Comparison of ENCODE assay signal across 15 cellular contexts in the genomic region with DNA sequence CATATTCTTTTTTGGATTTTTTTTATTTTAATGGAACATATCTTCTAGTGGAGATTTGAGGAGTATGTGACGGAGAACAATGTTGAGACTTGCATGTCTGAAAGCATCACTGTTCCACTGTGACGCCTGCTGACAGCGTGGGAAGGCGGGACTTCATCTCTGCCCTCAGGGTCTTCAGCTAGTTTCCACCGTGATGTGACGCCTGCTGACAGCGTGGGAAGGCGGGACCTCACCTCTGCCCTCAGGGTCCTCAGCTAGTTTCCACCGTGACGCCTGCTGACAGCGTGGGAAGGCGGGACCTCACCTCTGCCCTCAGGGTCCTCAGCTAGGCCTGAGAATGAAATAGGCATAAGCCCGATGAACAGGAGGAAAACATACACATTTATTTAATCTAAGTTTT.
DNase-seq lines count a peak whose midpoint lies in the region; ATAC-seq and TF ChIP-seq lines count a peak whose summit lies in the region.
"Had no signal": no experiment of that assay in that cellular context is flagged by ENCODE, and none has a peak within 500 bp of the region (broad histone marks: within the 10 kb centered on the region; RNA-seq: fewer than 3 reads in every experiment).

No MANE protein-coding gene starts in this region.

- H3K4me3 ChIP-seq in SK-N-MC (no peak overlapping the region), mesenchymal stem cell (ENCODE audit: insufficient read depth in 1 of 2, low read depth in 1 of 2, low read length in 2 of 2) (no peak overlapping the region)

- no peak for ATAC-seq in omental fat pad (ENCODE audit: low FRiP score)

- H3K18ac ChIP-seq in mesenchymal stem cell (ENCODE audit: low read depth in 1 of 2, low read length in 2 of 2), result no peak overlapping the region

- H2AFZ ChIP-seq in mesenchymal stem cell (ENCODE audit: low read depth, low read length), result no peak overlapping the region

- DNase-seq in ELF-1 (ENCODE audit: low read depth, low spot score), result peak; percentile 70
- no peak for DNase-seq in SK-N-MC (ENCODE audit: low read depth, low spot score)
- DNase-seq in mesenchymal stem cell, result no peak
- peak; percentile 55 for DNase-seq in retina
- no peak for DNase-seq in SIG-M5 treated with dmso at 0.1 percent for 504 hours (lab: John Stamatoyannopoulos, UW; ENCODE audit: unreplicated experiment)
- DNase-seq in NCI-H146 treated with DMSO at 0.1 percent for 48 hours (lab: John Stamatoyannopoulos, UW; ENCODE audit: unreplicated experiment), result no peak
- DNase-seq in omental fat pad (ENCODE audit: low spot score), result no peak
- DNase-seq: ACHN; BE2C; C1 segment of cervical spinal cord; Caco-2; CD4-positive, CD25-positive, alpha-beta regulatory T cell; GDM1; H9; IMR-90 had no signal

- no peak overlapping the region for H2BK15ac ChIP-seq in mesenchymal stem cell (ENCODE audit: low read depth, poor library complexity, severe bottlenecking)

- no peak for TF ChIP-seq CTCF in omental fat pad (IDR thresholded peaks at IDR 0.05)

- H3K9me3 ChIP-seq in SK-N-MC (ENCODE audit: low read depth, low read length) (no peaks in the 10 kb centered on the region), mesenchymal stem cell (ENCODE audit: control insufficient read depth, low read length) (no peaks in the 10 kb centered on the region)
- H3K9me3 ChIP-seq: BE2C, Caco-2 had no signal

- H2AK5ac ChIP-seq in mesenchymal stem cell (ENCODE audit: low read length, severe bottlenecking), result no peak overlapping the region

- H4K91ac ChIP-seq in mesenchymal stem cell (ENCODE audit: low read length), result peak overlapping the region; percentile 31

- H3K27ac ChIP-seq in SK-N-MC, result 0 out of 2 replicates have a peak overlapping the region, but pooled peaks have one; percentile 10
- no peak overlapping the region for H3K27ac ChIP-seq in mesenchymal stem cell (ENCODE audit: low read length, poor library complexity, severe bottlenecking)

- H3K36me3 ChIP-seq in SK-N-MC (ENCODE audit: insufficient read depth, low read length), result peaks cover 13% of the 10 kb centered on the region
- H3K36me3 ChIP-seq in mesenchymal stem cell (ENCODE audit: control insufficient read depth in 1 of 2, insufficient read depth in 2 of 2, low read depth in 1 of 2, low read length in 2 of 2), result peaks cover 3 to 21% of the 10 kb centered on the region in 2 experiments
- H3K36me3 ChIP-seq: BE2C had no signal

- WGBS in mesenchymal stem cell, result 84% methylated on average over 12 of the region's 13 CpGs

- no peak overlapping the region for H3K14ac ChIP-seq in mesenchymal stem cell (ENCODE audit: low read length in 2 of 2)

- H3K79me1 ChIP-seq in mesenchymal stem cell (replicated peaks; ENCODE audit: low read length, poor library complexity, severe bottlenecking), result no peaks in the 10 kb centered on the region

- H3K27me3 ChIP-seq in mesenchymal stem cell (ENCODE audit: control insufficient read depth in 1 of 2, insufficient read depth in 1 of 2, low read length in 2 of 2), result no peaks in the 10 kb centered on the region
- H3K27me3 ChIP-seq: BE2C had no signal

- H3K23ac ChIP-seq in mesenchymal stem cell (ENCODE audit: low read length in 2 of 2), result no peak overlapping the region

- no peak overlapping the region for H4K8ac ChIP-seq in mesenchymal stem cell (ENCODE audit: low read length)

- H2BK12ac ChIP-seq in mesenchymal stem cell (ENCODE audit: low read length in 2 of 2), result no peak overlapping the region

- no peak overlapping the region for H2BK5ac ChIP-seq in mesenchymal stem cell (ENCODE audit: low read depth, low read length, poor library complexity, severe bottlenecking)

- no peak overlapping the region for H3K4me2 ChIP-seq in mesenchymal stem cell (ENCODE audit: low read length, poor library complexity, severe bottlenecking)

- H3K9ac ChIP-seq in SK-N-MC (ENCODE audit: insufficient read length) (no peak overlapping the region), mesenchymal stem cell (ENCODE audit: low read length) (no peak overlapping the region)

- peaks cover 1% of the 10 kb centered on the region for H3K4me1 ChIP-seq in mesenchymal stem cell (ENCODE audit: control insufficient read depth, insufficient read depth, low read depth, low read length)
- H3K4me1 ChIP-seq: BE2C, Caco-2 had no signal

- H2BK120ac ChIP-seq in mesenchymal stem cell (ENCODE audit: low read depth, low read length), result no peak overlapping the region

- no peak overlapping the region for H3K4ac ChIP-seq in mesenchymal stem cell (ENCODE audit: low read depth in 1 of 2, low read length in 2 of 2)

Comparison
In these comparisons a context has a peak if more than half of its experiments do, and no peak if none do; other contexts are left out.
1. DNase-seq: peak in ELF-1 (single experiment) and retina (single experiment); none in SK-N-MC (single experiment), mesenchymal stem cell (single experiment), SIG-M5 treated with dmso at 0.1 percent for 504 hours (single experiment), NCI-H146 treated with DMSO at 0.1 percent for 48 hours (single experiment) and omental fat pad (single experiment).